In the genomic region with DNA sequence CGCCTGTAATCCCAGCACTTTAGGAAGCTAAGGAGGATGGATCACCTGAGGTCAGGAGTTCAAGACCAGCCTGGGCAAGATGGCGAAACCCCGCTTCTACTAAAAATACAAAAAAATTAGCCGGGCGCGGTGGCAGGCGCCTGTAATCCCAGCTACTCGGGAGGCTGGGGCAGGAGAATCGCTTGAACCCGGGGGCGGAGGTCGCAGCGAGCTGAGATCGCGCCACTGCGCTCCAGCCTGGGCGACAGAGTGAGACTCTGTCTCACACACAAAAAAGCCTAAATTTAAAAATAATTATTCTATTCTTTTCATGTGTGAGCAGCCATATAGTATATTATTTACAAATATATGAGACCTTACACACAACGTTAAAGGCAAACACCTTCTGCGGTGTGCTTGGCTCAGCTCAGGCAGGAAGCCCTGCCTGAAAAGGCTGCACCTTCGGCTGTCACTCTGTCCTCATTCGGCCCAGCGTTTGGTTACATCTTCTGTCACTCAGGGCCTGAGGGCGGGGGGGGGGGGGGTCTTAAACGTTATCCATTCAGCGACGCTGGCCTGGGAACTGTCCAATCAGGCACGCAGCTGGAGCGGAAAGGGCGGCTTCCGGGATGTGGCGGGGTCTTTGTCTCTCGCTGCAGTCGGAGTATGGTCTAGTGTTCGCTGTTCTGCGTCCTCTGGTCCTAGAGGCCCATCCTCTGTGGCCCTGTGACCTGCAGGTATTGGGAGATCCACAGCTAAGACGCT, we compare ENCODE assay signal across 1 cellular context.
TF ChIP-seq lines count a peak whose summit lies in the region.

A gene (plus strand): TSS at position 619 of the 744 bp plus-strand sequence. CDS start 19,076 bp downstream, outside the sequence.

TF ChIP-seq in K562, 482 proteins besides CTCF, POLR2A, EP300 and RAD21:
- TF ChIP-seq, protein P1, sequence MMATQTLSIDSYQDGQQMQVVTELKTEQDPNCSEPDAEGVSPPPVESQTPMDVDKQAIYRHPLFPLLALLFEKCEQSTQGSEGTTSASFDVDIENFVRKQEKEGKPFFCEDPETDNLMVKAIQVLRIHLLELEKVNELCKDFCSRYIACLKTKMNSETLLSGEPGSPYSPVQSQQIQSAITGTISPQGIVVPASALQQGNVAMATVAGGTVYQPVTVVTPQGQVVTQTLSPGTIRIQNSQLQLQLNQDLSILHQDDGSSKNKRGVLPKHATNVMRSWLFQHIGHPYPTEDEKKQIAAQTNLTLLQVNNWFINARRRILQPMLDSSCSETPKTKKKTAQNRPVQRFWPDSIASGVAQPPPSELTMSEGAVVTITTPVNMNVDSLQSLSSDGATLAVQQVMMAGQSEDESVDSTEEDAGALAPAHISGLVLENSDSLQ (IDR thresholded peaks at IDR 0.05) = peak; percentile 59
